9 cellular contexts compared by ENCODE assay signal in the genomic region with DNA sequence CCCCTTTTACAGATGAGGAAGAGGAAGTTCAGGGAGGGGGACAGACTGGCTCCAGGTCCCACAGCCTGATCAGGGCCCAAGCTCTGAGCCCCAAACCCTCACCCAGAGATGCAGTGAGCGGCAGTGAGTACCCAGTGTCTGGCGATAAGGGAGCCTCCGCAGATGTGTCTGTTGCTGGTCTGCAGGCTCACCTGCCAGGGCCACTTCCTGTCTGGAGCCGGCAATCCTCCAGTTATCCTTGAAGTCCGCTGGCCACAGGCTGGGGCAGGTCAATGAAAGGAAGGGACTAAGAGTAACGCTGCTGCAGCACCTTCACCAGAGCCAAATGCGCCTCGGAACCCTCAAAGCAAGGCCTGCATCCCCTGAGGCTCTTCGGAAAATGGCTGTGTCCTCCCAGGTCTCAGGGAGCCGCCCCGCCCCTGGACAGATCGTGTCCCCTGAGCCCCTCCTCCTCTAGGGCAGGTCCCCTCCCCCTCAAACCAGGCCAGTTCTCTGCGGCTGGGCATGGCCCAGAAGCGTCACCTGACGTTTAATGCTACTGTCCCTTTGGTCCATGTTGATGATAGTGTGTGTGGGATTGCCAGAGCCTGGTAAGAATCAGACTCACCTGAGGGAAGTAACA. TPM values are rescaled to one million over a fixed set of nuclear protein-coding genes. Genes with fewer than 3 reads are reported as not detected.
A peak's percentile ranks its signal among the peaks of the same experiment; 100 is the strongest.
DNase-seq lines count a peak whose midpoint lies in the region; ATAC-seq and TF ChIP-seq lines count a peak whose summit lies in the region.
"Had no signal": no experiment of that assay in that cellular context is flagged by ENCODE, and none has a peak within 500 bp of the region (broad histone marks: within the 10 kb centered on the region; RNA-seq: fewer than 3 reads in every experiment).

No MANE protein-coding gene starts in this region.

- H3K4me2 ChIP-seq in mammary epithelial cell (ENCODE audit: insufficient read depth, low read depth, low read length), result peak overlapping the region; percentile 90

- no peaks in the 10 kb centered on the region for H3K79me2 ChIP-seq in mammary epithelial cell (ENCODE audit: insufficient read depth, low read length)

- H3K4me3 ChIP-seq in HUES6 (ENCODE audit: low read depth, low read length) (peak overlapping the region; percentile 60), mammary epithelial cell (replicated peaks in 1 of 3; ENCODE audit: insufficient read depth in 1 of 3, low read depth in 2 of 3, low read length in 3 of 3) (peak overlapping the region; percentile 6 to 44 (median 34)), stomach (peak overlapping the region; percentile 43 to 57 (median 47))

- no peak for TF ChIP-seq EP300 in stomach (IDR thresholded peaks at IDR 0.05)

- no TSS peak for BruUV-seq in mammary epithelial cell (replicated peaks; lab: Mats Ljungman, UMichigan)

- CTCF ChIA-PET in mammary epithelial cell (lab: Charles Lee; ENCODE audit: low non-redundant PET), result no interaction called here

- intact Hi-C loops in mammary epithelial cell (cut with micrococcal nuclease), result no loop called here
- intact Hi-C loops in stomach (cut with DNase I; ENCODE audit: low total_unique reads), result no loop called here

- H2AFZ ChIP-seq in mammary epithelial cell (ENCODE audit: low read depth, low read length), result peak overlapping the region; percentile 90

- TF ChIP-seq POLR2A in stomach (IDR thresholded peaks at IDR 0.05), result no peak

- in situ Hi-C loops in mammary epithelial cell (cut with MboI; ENCODE audit: low sequenced_read_pairs in 2 of 2), result no loop called here

- no peaks in the 10 kb centered on the region for H3K36me3 ChIP-seq in HUES6 (ENCODE audit: control insufficient read depth, insufficient read depth, low read length)
- H3K36me3 ChIP-seq in mammary epithelial cell (ENCODE audit: insufficient read depth, low read length), result no peaks in the 10 kb centered on the region
- no peaks in the 10 kb centered on the region for H3K36me3 ChIP-seq in stomach
- H3K36me3 ChIP-seq: adrenal gland had no signal

- dilution Hi-C loops in mammary epithelial cell (cut with HindIII; ENCODE audit: low sequenced_read_pairs), result no loop called here

- H3K4me1 ChIP-seq in HUES6 (ENCODE audit: control insufficient read depth, insufficient read depth, low read length) (peaks cover 17% of the 10 kb centered on the region), mammary epithelial cell (ENCODE audit: insufficient read depth, low read length) (peaks cover 11% of the 10 kb centered on the region), stomach (peaks cover 11 to 16% (median 14%) of the 10 kb centered on the region in 4 donors)

- no peaks in the 10 kb centered on the region for H3K9me3 ChIP-seq in HUES6 (ENCODE audit: control insufficient read depth, insufficient read depth, low read depth, low read length)
- H3K9me3 ChIP-seq in mammary epithelial cell (replicated peaks; ENCODE audit: insufficient read depth, low read length), result no peaks in the 10 kb centered on the region
- H3K9me3 ChIP-seq in stomach, result no peaks in the 10 kb centered on the region
- H3K9me3 ChIP-seq: adrenal gland had no signal

- TF ChIP-seq CTCF in mammary epithelial cell (conservative IDR thresholded peaks at IDR 0.05 in 1 of 2, IDR thresholded peaks at IDR 0.05 in 1 of 2; ENCODE audit: extremely low read depth in 1 of 2, insufficient read depth in 1 of 2, low read depth in 1 of 2, low read length in 2 of 2) (no peak), stomach (IDR thresholded peaks at IDR 0.05) (no peak)

- H3K27me3 ChIP-seq in HUES6 (ENCODE audit: control insufficient read depth, insufficient read depth, low read length) (peaks cover 13% of the 10 kb centered on the region; the same call in 1 of the 2 replicates), mammary epithelial cell (ENCODE audit: insufficient read depth, low read length) (no peaks in the 10 kb centered on the region), stomach (peaks cover 0 to 19% (median 12%) of the 10 kb centered on the region in 3 donors)
- H3K27me3 ChIP-seq: adrenal gland had no signal

- H3K27ac ChIP-seq in HUES6 (ENCODE audit: low read depth, low read length) (no peak overlapping the region), mammary epithelial cell (ENCODE audit: insufficient read depth, low read depth, low read length) (no peak overlapping the region), stomach (peak overlapping the region in 1 of 5 donors; percentile 9)
- H3K27ac ChIP-seq: adrenal gland had no signal

- DNase-seq in mammary epithelial cell (no peak), kidney tubule cell (ENCODE audit: low spot score) (peak; percentile 4), stomach (no peak), T1000 (lab: John Stamatoyannopoulos, UW) (no peak)
- DNase-seq: kidney glomerular epithelial cell had no signal

- WGBS in mammary epithelial cell (ENCODE audit: low coverage, missing lambda C conversion rate), result 21% methylated on average over 9 of the region's 15 CpGs
- 35 to 67% (median 40%) methylated on average over 9 to 15 of the region's 15 CpGs for WGBS in stomach, 5 donors

- no peaks in the 10 kb centered on the region for H4K20me1 ChIP-seq in mammary epithelial cell (ENCODE audit: insufficient read depth, low read length)

- H3K9ac ChIP-seq in HUES6 (ENCODE audit: low read length) (no peak overlapping the region), mammary epithelial cell (ENCODE audit: insufficient read depth, low read length) (no peak overlapping the region)

- no peak for ATAC-seq in GM19395 (IDR thresholded peaks at IDR 0.05; ENCODE audit: unreplicated experiment)
- ATAC-seq in GM19023 (IDR thresholded peaks at IDR 0.05; ENCODE audit: unreplicated experiment), result no peak

RNA-seq across cellular contexts. Expression of gene MYL3, which starts 51.5 kb away (rescaled TPM):
- not detected for total RNA-seq in mammary epithelial cell
- not detected for polyA plus RNA-seq in mammary epithelial cell
- not detected for polyA minus RNA-seq in mammary epithelial cell
- total RNA-seq in stomach, result 1 to 10 TPM in 1 of 5 donors, not detected in 4; 3.1 TPM
- polyA plus RNA-seq in stomach, result 10 to 100 TPM in 1 of 3 donors, 1 to 10 TPM in 2; 1.5 to 11.5 (median 6.8) TPM
